Comparison of ENCODE assay signal across 26 cellular contexts in the genomic region with DNA sequence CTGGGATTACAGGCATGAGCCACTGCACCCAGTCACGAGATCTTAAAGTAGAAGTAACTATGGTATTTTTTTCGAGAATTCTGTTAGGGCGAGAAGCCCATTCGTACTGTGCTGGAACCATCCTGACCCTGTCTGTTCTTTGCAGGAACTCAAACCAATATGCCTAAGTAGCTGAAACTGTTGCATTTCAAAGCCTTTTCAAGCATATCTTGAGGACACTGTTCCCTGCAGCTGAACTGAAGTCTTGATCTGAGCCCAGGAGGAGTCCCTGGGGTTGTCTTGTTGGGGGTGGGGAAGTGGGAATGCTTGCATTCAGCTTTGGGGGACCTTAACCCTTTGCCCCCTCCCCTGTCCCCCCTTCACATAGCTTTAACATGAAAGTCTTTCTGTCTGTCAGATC.
DNase-seq lines count a peak whose midpoint lies in the region; ATAC-seq, FAIRE-seq and TF ChIP-seq lines count a peak whose summit lies in the region.
"Had no signal": no experiment of that assay in that cellular context is flagged by ENCODE, and none has a peak within 500 bp of the region (broad histone marks: within the 10 kb centered on the region; RNA-seq: fewer than 3 reads in every experiment).

No MANE protein-coding gene starts in this region.

- no peak for ATAC-seq in A549
- no peak for ATAC-seq in GM18517 (IDR thresholded peaks at IDR 0.05; ENCODE audit: unreplicated experiment)
- no peak for ATAC-seq in HG03521 (IDR thresholded peaks at IDR 0.05; ENCODE audit: unreplicated experiment)
- ATAC-seq: GM12878, HepG2 had no signal

- peak overlapping the region; percentile 40 for H3K18ac ChIP-seq in neuronal stem cell (ENCODE audit: low read length)

- no peak overlapping the region for H2BK15ac ChIP-seq in neuronal stem cell (ENCODE audit: low read length)

- 95% methylated on average over 4 of the region's 4 CpGs for WGBS in A549 (ENCODE audit: missing lambda C conversion rate)
- whole genome bisulfite sequencing in neuronal stem cell (ENCODE audit: extremely low coverage in 2 of 2, insufficient read length in 2 of 2, insufficient replicate concordance in 1 of 2), 2 donors = no CpG with 5 or more reads among the region's 4 CpGs

- no peak for DNase-seq in A549 (ENCODE audit: low read depth in 1 of 2, low spot score in 1 of 2)
- DNase-seq in RWPE1 (ENCODE audit: low spot score) = no peak
- DNase-seq in neuronal stem cell (ENCODE audit: low spot score) = no peak
- no peak for DNase-seq in NCI-H526 (lab: John Stamatoyannopoulos, UW)
- DNase-seq in activated naive CD4-positive, alpha-beta T cell treated with Interleukin-2 at 50 U/mL for 16 hours = no peak
- DNase-seq: ACHN; BE2C; CD4-positive, CD25-positive, alpha-beta regulatory T cell; DMS53; EL; GDM1; HCEC 1CT; Kasumi-1; NCI-H1105; NCI-H2029; NCI-H446 treated with DMSO at 0.1 percent for 48 hours; NCI-H526 treated with DMSO at 0.1 percent for 48 hours; Peyer's patch; SK-N-SH had no signal

- H3K4me3 ChIP-seq in A549 = no peak overlapping the region
- H3K4me3 ChIP-seq in HEK293 (ENCODE audit: low read depth, low read length) = no peak overlapping the region
- no peak overlapping the region for H3K4me3 ChIP-seq in neuronal stem cell (ENCODE audit: low read length in 2 of 2)
- H3K4me3 ChIP-seq: GM12878, Peyer's patch had no signal

- no peaks in the 10 kb centered on the region for H3K27me3 ChIP-seq in neuronal stem cell (ENCODE audit: control insufficient read depth in 3 of 3, insufficient read depth in 3 of 3, low read depth in 1 of 3, low read length in 3 of 3)
- H3K27me3 ChIP-seq: BE2C, Peyer's patch had no signal

- H3K27ac ChIP-seq in A549 (peak overlapping the region; percentile 95 to 96), HEK293 (ENCODE audit: extremely low read depth, low read depth, low read length) (no peak overlapping the region), RWPE1 (peak overlapping the region; percentile 18; the same call in 1 of the 2 replicates), neuronal stem cell (replicated peaks; ENCODE audit: low read length) (no peak overlapping the region)
- H3K27ac ChIP-seq: 22Rv1, Peyer's patch had no signal

- H3K4ac ChIP-seq in neuronal stem cell (ENCODE audit: low read length) = no peak overlapping the region

- no peak overlapping the region for H2AFZ ChIP-seq in neuronal stem cell (ENCODE audit: low read length)

- no peak overlapping the region for H2BK12ac ChIP-seq in neuronal stem cell (ENCODE audit: low read length)

- H2BK5ac ChIP-seq in neuronal stem cell (ENCODE audit: low read length) = no peak overlapping the region

- H3K23ac ChIP-seq in neuronal stem cell (ENCODE audit: low read depth, low read length, poor library complexity) = no peak overlapping the region

- H3K9me3 ChIP-seq in A549 = no peaks in the 10 kb centered on the region
- no peaks in the 10 kb centered on the region for H3K9me3 ChIP-seq in HEK293 (ENCODE audit: control insufficient read depth, insufficient read depth, low read depth, low read length)
- no peaks in the 10 kb centered on the region for H3K9me3 ChIP-seq in neuronal stem cell (replicated peaks in 1 of 2; ENCODE audit: control insufficient read depth in 2 of 2, insufficient read depth in 1 of 2, low read depth in 1 of 2, low read length in 2 of 2)
- H3K9me3 ChIP-seq: BE2C, Peyer's patch, SK-N-SH had no signal

- H2AK5ac ChIP-seq in neuronal stem cell (ENCODE audit: low read depth, low read length) = no peak overlapping the region

- no peak for FAIRE-seq in A549 (lab: Jason Lieb, UNC)
- FAIRE-seq: GM12878, H1, HepG2 had no signal

- TF ChIP-seq CTCF in A549 (IDR thresholded peaks at IDR 0.05) (no peak), HEK293 (tag by site-specific recombination; IDR thresholded peaks at IDR 0.05) (no peak), RWPE1 (conservative IDR thresholded peaks at IDR 0.05; ENCODE audit: low read depth) (no peak)

- no peak overlapping the region for H4K91ac ChIP-seq in neuronal stem cell (ENCODE audit: low read depth, low read length, poor library complexity)

- no peak overlapping the region for H3K9ac ChIP-seq in neuronal stem cell (ENCODE audit: low read depth, low read length, poor library complexity)
- H3K9ac ChIP-seq: SK-N-SH had no signal

- TF ChIP-seq RAD21 in A549 (conservative IDR thresholded peaks at IDR 0.05 in 1 of 2, IDR thresholded peaks at IDR 0.05 in 1 of 2) = no peak

- H4K8ac ChIP-seq in neuronal stem cell (ENCODE audit: low read depth, low read length) = no peak overlapping the region

- H3K36me3 ChIP-seq in HEK293 (ENCODE audit: control insufficient read depth in 2 of 2, insufficient read depth in 1 of 2, low read length in 2 of 2) (no peaks in the 10 kb centered on the region), neuronal stem cell (replicated peaks in 1 of 2; ENCODE audit: control insufficient read depth in 2 of 2, insufficient read depth in 2 of 2, low read length in 2 of 2) (peaks cover 0 to 2% of the 10 kb centered on the region in 2 donors)
- H3K36me3 ChIP-seq: BE2C, Peyer's patch had no signal

- TF ChIP-seq EP300 in A549 (IDR thresholded peaks at IDR 0.05) = no peak

- TF ChIP-seq POLR2A in A549 (IDR thresholded peaks at IDR 0.05; ENCODE audit: low read length) = no peak

- H3K14ac ChIP-seq in neuronal stem cell (ENCODE audit: low read length) = no peak overlapping the region

- CTCF ChIA-PET in A549 (lab: Yijun Ruan, JAX) (interaction anchor here (3.0 kb wide), 1 partner anchor 22 kb away, joined by 23 read pairs; no protein-coding TSS in a partner anchor), HEK293 (lab: Yijun Ruan, JAX) (interaction anchor here (0.6 to 0.7 kb wide), 2 partner anchors 190 to 374 kb away, joined by 3 read pairs; no protein-coding TSS in a partner anchor), RWPE1 (lab: Yijun Ruan, JAX) (interaction anchor here (0.6 kb wide), 1 partner anchor 293 kb away, joined by 5 read pairs; no protein-coding TSS in a partner anchor)

- peaks cover 6% of the 10 kb centered on the region for H3K79me1 ChIP-seq in neuronal stem cell (ENCODE audit: low read depth, low read length)

- POLR2A ChIA-PET in A549 (lab: Yijun Ruan, JAX) (no interaction called here), HEK293 (lab: Yijun Ruan, JAX) (no interaction called here), RWPE1 (lab: Yijun Ruan, JAX; ENCODE audit: low non-redundant PET) (interaction anchor here (0.7 kb wide), 1 partner anchor 66 kb away, joined by 3 read pairs; no protein-coding TSS in a partner anchor)

- H3K4me2 ChIP-seq in A549 = no peak overlapping the region
- H3K4me2 ChIP-seq in neuronal stem cell (ENCODE audit: insufficient read depth, low read length, poor library complexity, severe bottlenecking) = no peak overlapping the region
- H3K4me2 ChIP-seq: SK-N-SH had no signal

- H3K4me1 ChIP-seq in A549 = peaks cover 81% of the 10 kb centered on the region
- H3K4me1 ChIP-seq in HEK293 (ENCODE audit: control insufficient read depth, insufficient read depth, low read length) = peaks cover 20% of the 10 kb centered on the region
- peaks cover 14 to 19% of the 10 kb centered on the region in 2 donors for H3K4me1 ChIP-seq in neuronal stem cell (ENCODE audit: control insufficient read depth in 2 of 2, insufficient read depth in 1 of 2, low read depth in 1 of 2, low read length in 2 of 2)

- no peak overlapping the region for H2BK120ac ChIP-seq in neuronal stem cell (ENCODE audit: low read depth, low read length)

TF ChIP-seq in A549, 52 proteins besides CTCF, POLR2A, EP300 and RAD21 (continues in another document):
- TF ChIP-seq, protein P1, sequence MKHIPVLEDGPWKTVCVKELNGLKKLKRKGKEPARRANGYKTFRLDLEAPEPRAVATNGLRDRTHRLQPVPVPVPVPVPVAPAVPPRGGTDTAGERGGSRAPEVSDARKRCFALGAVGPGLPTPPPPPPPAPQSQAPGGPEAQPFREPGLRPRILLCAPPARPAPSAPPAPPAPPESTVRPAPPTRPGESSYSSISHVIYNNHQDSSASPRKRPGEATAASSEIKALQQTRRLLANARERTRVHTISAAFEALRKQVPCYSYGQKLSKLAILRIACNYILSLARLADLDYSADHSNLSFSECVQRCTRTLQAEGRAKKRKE (CRISPR knock-in tag; IDR thresholded peaks at IDR 0.05; ENCODE audit: low read depth) = no peak
- TF ChIP-seq SMC3 (IDR thresholded peaks at IDR 0.05) = no peak

TF ChIP-seq in HEK293, 187 proteins besides CTCF, POLR2A, EP300 and RAD21:
- TF ChIP-seq SCRT2 (tag by site-specific recombination; IDR thresholded peaks at IDR 0.05) (peak; percentile 47), ZNF600 (tag by site-specific recombination; IDR thresholded peaks at IDR 0.05) (peak; percentile 65), ZNF596 (tag by site-specific recombination; IDR thresholded peaks at IDR 0.05) (no peak)

Comparison
In these comparisons a context has a peak if more than half of its experiments do, and no peak if none do; other contexts are left out.
1. H3K27ac ChIP-seq: peak in A549 (2 of 2) and RWPE1 (single experiment); none in HEK293 (single experiment) and neuronal stem cell (single experiment).